In genomic region chr2:218710334-218710686, GRCh38 we compare ENCODE assay signal across 1 cellular context.
TF ChIP-seq lines count a peak whose summit lies in the region.

No MANE protein-coding gene starts in this region.

TF ChIP-seq in endothelial cell of umbilical vein, 7 proteins besides CTCF, POLR2A, EP300 and RAD21:
- TF ChIP-seq GATA2 (IDR thresholded peaks at IDR 0.05; ENCODE audit: insufficient read depth, insufficient read length, low read depth, low read length) (no peak), MAX (IDR thresholded peaks at IDR 0.05; ENCODE audit: insufficient read depth, insufficient read length) (no peak), MYC (IDR thresholded peaks at IDR 0.05; ENCODE audit: low read depth, low read length) (no peak)
